Comparison of ENCODE assay signal across 1 cellular context in genomic region chr12:125151284-125151683, GRCh38.
TF ChIP-seq lines count a peak whose summit lies in the region.

No MANE protein-coding gene starts in this region.

TF ChIP-seq in K562, 482 proteins besides CTCF, POLR2A, EP300 and RAD21 (continued from another document and continues in another):
- peak; percentile 50 for TF ChIP-seq MGA (IDR thresholded peaks at IDR 0.05)
- TF ChIP-seq, protein P1, sequence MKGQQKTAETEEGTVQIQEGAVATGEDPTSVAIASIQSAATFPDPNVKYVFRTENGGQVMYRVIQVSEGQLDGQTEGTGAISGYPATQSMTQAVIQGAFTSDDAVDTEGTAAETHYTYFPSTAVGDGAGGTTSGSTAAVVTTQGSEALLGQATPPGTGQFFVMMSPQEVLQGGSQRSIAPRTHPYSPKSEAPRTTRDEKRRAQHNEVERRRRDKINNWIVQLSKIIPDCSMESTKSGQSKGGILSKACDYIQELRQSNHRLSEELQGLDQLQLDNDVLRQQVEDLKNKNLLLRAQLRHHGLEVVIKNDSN (CRISPR knock-in tag; IDR thresholded peaks at IDR 0.05) = peak; percentile 96
- TF ChIP-seq, protein P2, sequence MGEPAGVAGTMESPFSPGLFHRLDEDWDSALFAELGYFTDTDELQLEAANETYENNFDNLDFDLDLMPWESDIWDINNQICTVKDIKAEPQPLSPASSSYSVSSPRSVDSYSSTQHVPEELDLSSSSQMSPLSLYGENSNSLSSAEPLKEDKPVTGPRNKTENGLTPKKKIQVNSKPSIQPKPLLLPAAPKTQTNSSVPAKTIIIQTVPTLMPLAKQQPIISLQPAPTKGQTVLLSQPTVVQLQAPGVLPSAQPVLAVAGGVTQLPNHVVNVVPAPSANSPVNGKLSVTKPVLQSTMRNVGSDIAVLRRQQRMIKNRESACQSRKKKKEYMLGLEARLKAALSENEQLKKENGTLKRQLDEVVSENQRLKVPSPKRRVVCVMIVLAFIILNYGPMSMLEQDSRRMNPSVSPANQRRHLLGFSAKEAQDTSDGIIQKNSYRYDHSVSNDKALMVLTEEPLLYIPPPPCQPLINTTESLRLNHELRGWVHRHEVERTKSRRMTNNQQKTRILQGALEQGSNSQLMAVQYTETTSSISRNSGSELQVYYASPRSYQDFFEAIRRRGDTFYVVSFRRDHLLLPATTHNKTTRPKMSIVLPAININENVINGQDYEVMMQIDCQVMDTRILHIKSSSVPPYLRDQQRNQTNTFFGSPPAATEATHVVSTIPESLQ (CRISPR knock-in tag; IDR thresholded peaks at IDR 0.05) = no peak
- peak; percentile 24; the same call in 1 of the 2 replicates for TF ChIP-seq NR2C1 (IDR thresholded peaks at IDR 0.05)
- TF ChIP-seq NR2C1 (tag; IDR thresholded peaks at IDR 0.05) = no peak
- TF ChIP-seq BCOR (IDR thresholded peaks at IDR 0.05) = no peak
- TF ChIP-seq ZNF583 (CRISPR knock-in tag; IDR thresholded peaks at IDR 0.05) = no peak
- peak; percentile 41; the same call in 1 of the 2 replicates for TF ChIP-seq BHLHE40 (IDR thresholded peaks at IDR 0.05; ENCODE audit: low read length)
- TF ChIP-seq ZNF449 (CRISPR knock-in tag; IDR thresholded peaks at IDR 0.05) = no peak
- TF ChIP-seq HINFP (tag; conservative IDR thresholded peaks at IDR 0.05; ENCODE audit: low read depth) = no peak
- TF ChIP-seq FOXJ3 (CRISPR knock-in tag; IDR thresholded peaks at IDR 0.05) = no peak
- no peak for TF ChIP-seq RHOXF2B (CRISPR knock-in tag; conservative IDR thresholded peaks at IDR 0.05)
- no peak for TF ChIP-seq MCM2 (IDR thresholded peaks at IDR 0.05; ENCODE audit: low read depth)
- no peak for TF ChIP-seq ZC3H8 (IDR thresholded peaks at IDR 0.05)
- TF ChIP-seq ZNF551 (CRISPR knock-in tag; IDR thresholded peaks at IDR 0.05) = no peak
- TF ChIP-seq TFAP4 (CRISPR knock-in tag; IDR thresholded peaks at IDR 0.05; ENCODE audit: borderline replicate concordance) = 0 out of 2 replicates have a peak, but pooled peaks have one; percentile 22
- peak; percentile 94 for TF ChIP-seq TOE1 (IDR thresholded peaks at IDR 0.05; ENCODE audit: borderline replicate concordance)
- TF ChIP-seq TOE1 (CRISPR knock-in tag; IDR thresholded peaks at IDR 0.05; ENCODE audit: borderline replicate concordance, low read depth) = no peak
- no peak for TF ChIP-seq ZNF639 (CRISPR knock-in tag; conservative IDR thresholded peaks at IDR 0.05 in 1 of 2, IDR thresholded peaks at IDR 0.05 in 1 of 2)
- TF ChIP-seq, protein P3, sequence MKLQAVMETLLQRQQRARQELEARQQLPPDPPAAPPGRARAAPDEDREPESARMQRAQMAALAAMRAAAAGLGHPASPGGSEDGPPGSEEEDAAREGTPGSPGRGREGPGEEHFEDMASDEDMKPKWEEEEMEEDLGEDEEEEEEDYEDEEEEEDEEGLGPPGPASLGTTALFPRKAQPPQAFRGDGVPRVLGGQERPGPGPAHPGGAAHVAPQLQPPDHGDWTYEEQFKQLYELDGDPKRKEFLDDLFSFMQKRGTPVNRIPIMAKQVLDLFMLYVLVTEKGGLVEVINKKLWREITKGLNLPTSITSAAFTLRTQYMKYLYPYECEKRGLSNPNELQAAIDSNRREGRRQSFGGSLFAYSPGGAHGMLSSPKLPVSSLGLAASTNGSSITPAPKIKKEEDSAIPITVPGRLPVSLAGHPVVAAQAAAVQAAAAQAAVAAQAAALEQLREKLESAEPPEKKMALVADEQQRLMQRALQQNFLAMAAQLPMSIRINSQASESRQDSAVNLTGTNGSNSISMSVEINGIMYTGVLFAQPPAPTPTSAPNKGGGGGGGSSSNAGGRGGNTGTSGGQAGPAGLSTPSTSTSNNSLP (IDR thresholded peaks at IDR 0.05; ENCODE audit: borderline replicate concordance, low read depth, low read length) = no peak
- TF ChIP-seq ZBTB9 (CRISPR knock-in tag; IDR thresholded peaks at IDR 0.05) = no peak
- no peak for TF ChIP-seq MXD1 (CRISPR knock-in tag; IDR thresholded peaks at IDR 0.05; ENCODE audit: borderline replicate concordance, poor library complexity, severe bottlenecking)
- no peak for TF ChIP-seq ZNF586 (CRISPR knock-in tag; conservative IDR thresholded peaks at IDR 0.05)
- peak; percentile 79 for TF ChIP-seq NFYB (IDR thresholded peaks at IDR 0.05; ENCODE audit: extremely low read depth, insufficient read length)
- TF ChIP-seq C11orf30 (IDR thresholded peaks at IDR 0.05; ENCODE audit: low read depth) = no peak
- TF ChIP-seq PKNOX1 (IDR thresholded peaks at IDR 0.05) = peak; percentile 22; the same call in 1 of the 2 replicates
- TF ChIP-seq HDAC1 (IDR thresholded peaks at IDR 0.05) = no peak
- TF ChIP-seq RFX7 (CRISPR knock-in tag; IDR thresholded peaks at IDR 0.05) = no peak
- TF ChIP-seq KDM1A (IDR thresholded peaks at IDR 0.05) = no peak
- no peak for TF ChIP-seq KAT7 (CRISPR knock-in tag; IDR thresholded peaks at IDR 0.05; ENCODE audit: borderline replicate concordance)
- no peak for TF ChIP-seq TEAD1 (CRISPR knock-in tag; IDR thresholded peaks at IDR 0.05)
- peak; percentile 97 for TF ChIP-seq RAD51 (IDR thresholded peaks at IDR 0.05; ENCODE audit: borderline replicate concordance, low read depth)
